20 cellular contexts compared by ENCODE assay signal in genomic region chr2:123769001-123769400, GRCh38.
DNase-seq lines count a peak whose midpoint lies in the region; ATAC-seq, FAIRE-seq and TF ChIP-seq lines count a peak whose summit lies in the region.
"Had no signal": no experiment of that assay in that cellular context is flagged by ENCODE, and none has a peak within 500 bp of the region (broad histone marks: within the 10 kb centered on the region; RNA-seq: fewer than 3 reads in every experiment).

No MANE protein-coding gene starts in this region.

- no peaks in the 10 kb centered on the region for H3K36me3 ChIP-seq in HepG2 (replicated peaks in 1 of 2; ENCODE audit: control insufficient read depth in 1 of 2, insufficient read depth in 2 of 2, low read length in 2 of 2)
- H3K36me3 ChIP-seq in right lobe of liver: no peaks in the 10 kb centered on the region
- H3K36me3 ChIP-seq: BLaER1 treated with 17β-estradiol and CSF1 and Interleukin-3, amounts not matched to agents 10 nM and 100 nM had no signal

- intact Hi-C loops in HepG2 (cut with micrococcal nuclease; ENCODE audit: unreplicated experiment): no loop called here
- intact Hi-C loops in right lobe of liver (cut with DNase I): no loop called here

- no peak for TF ChIP-seq RAD21 in HepG2 (CRISPR knock-in tag; IDR thresholded peaks at IDR 0.05)

- in situ Hi-C loops in HepG2 (cut with HindIII; ENCODE audit: extremely low pct_ligation_motif_present, low pct_unique_long_range_greater_than_20kb): no loop called here

- H3K27me3 ChIP-seq in HepG2 (ENCODE audit: control insufficient read depth in 1 of 2, insufficient read depth in 2 of 2, low read length in 2 of 2) (no peaks in the 10 kb centered on the region), right lobe of liver (no peaks in the 10 kb centered on the region)
- H3K27me3 ChIP-seq: BLaER1 treated with 17β-estradiol and CSF1 and Interleukin-3, amounts not matched to agents 10 nM and 100 nM had no signal

- POLR2A ChIA-PET in HepG2 (lab: Yijun Ruan, JAX): no interaction called here

- CTCF ChIA-PET in HepG2 (lab: Yijun Ruan, JAX; ENCODE audit: low intra/inter-chr PET ratio, low total read pairs): no interaction called here

- H3K9ac ChIP-seq in HepG2 (ENCODE audit: insufficient read depth, low read depth, low read length): no peak overlapping the region
- H3K9ac ChIP-seq: BLaER1 treated with 17β-estradiol and CSF1 and Interleukin-3, amounts not matched to agents 10 nM and 100 nM had no signal

- DNase-seq in HepG2 (ENCODE audit: low spot score) (no peak), right lobe of liver (no peak), NCI-H146 treated with DMSO at 0.1 percent for 48 hours (lab: John Stamatoyannopoulos, UW; ENCODE audit: unreplicated experiment) (peak; percentile 23), HTR-8/SVneo (ENCODE audit: insufficient read length, low spot score) (no peak)
- no peak for DNase-seq in activated CD8-positive, alpha-beta memory T cell treated with anti-CD3 and anti-CD28 coated beads, Interleukin-2, amount 50 U/mL, for 48 hours
- DNase-seq: AML-193; Caco-2; Calu3; CD4-positive, alpha-beta T cell; CD8-positive, alpha-beta T cell; DMS79 treated with DMSO at 0.1 percent for 48 hours; GF-D8 had no signal

- TF ChIP-seq CTCF in HepG2 (CRISPR knock-in tag; IDR thresholded peaks at IDR 0.05) (no peak), right lobe of liver (IDR thresholded peaks at IDR 0.05) (no peak)

- H3K4me3 ChIP-seq in HepG2 (replicated peaks in 1 of 3; ENCODE audit: insufficient read depth in 1 of 3, low read depth in 2 of 3, low read length in 3 of 3): no peak overlapping the region
- H3K4me3 ChIP-seq in right lobe of liver: no peak overlapping the region
- H3K4me3 ChIP-seq: A549; BLaER1 treated with 17β-estradiol and CSF1 and Interleukin-3, amounts not matched to agents 10 nM and 100 nM had no signal

- no peak overlapping the region for H2AFZ ChIP-seq in HepG2 (ENCODE audit: low read length)

- H4K20me1 ChIP-seq in HepG2 (ENCODE audit: insufficient read depth, low read length): no peaks in the 10 kb centered on the region
- H4K20me1 ChIP-seq: BLaER1 treated with 17β-estradiol and CSF1 and Interleukin-3, amounts not matched to agents 10 nM and 100 nM had no signal

- FAIRE-seq in HepG2 (lab: Jason Lieb, UNC) (no peak), HTR-8/SVneo (lab: Jason Lieb, UNC) (no peak)
- FAIRE-seq: A549, D721Med, G401.6, GM12891, GM19239 had no signal

- H3K27ac ChIP-seq in HepG2 (ENCODE audit: extremely low read length, insufficient read depth, low read length): no peak overlapping the region
- H3K27ac ChIP-seq in right lobe of liver: no peak overlapping the region
- H3K27ac ChIP-seq: 22Rv1; A549; BLaER1 treated with 17β-estradiol and CSF1 and Interleukin-3, amounts not matched to agents 10 nM and 100 nM; C4-2B had no signal

- peaks cover 97% of the 10 kb centered on the region for H3K9me3 ChIP-seq in HepG2 (ENCODE audit: low read length)
- H3K9me3 ChIP-seq in right lobe of liver: no peaks in the 10 kb centered on the region
- H3K9me3 ChIP-seq: BLaER1 treated with 17β-estradiol and CSF1 and Interleukin-3, amounts not matched to agents 10 nM and 100 nM; Caco-2 had no signal

- TF ChIP-seq EP300 in HepG2 (IDR thresholded peaks at IDR 0.05; ENCODE audit: low read depth in 2 of 2, low read length in 2 of 2): no peak
- no peak for TF ChIP-seq EP300 in HepG2 (CRISPR knock-in tag; IDR thresholded peaks at IDR 0.05; ENCODE audit: borderline replicate concordance)

- ATAC-seq in HepG2 (no peak), right lobe of liver (no peak)
- ATAC-seq: A549; CD8-positive, alpha-beta T cell had no signal

- no peaks in the 10 kb centered on the region for H3K4me1 ChIP-seq in HepG2 (ENCODE audit: insufficient read depth, low read length)
- H3K4me1 ChIP-seq in right lobe of liver: no peaks in the 10 kb centered on the region
- H3K4me1 ChIP-seq: A549, Caco-2 had no signal

- TF ChIP-seq POLR2A in HepG2 (IDR thresholded peaks at IDR 0.05; ENCODE audit: insufficient read depth in 1 of 2, low read depth in 2 of 2, low read length in 2 of 2): no peak
- no peak for TF ChIP-seq POLR2A in right lobe of liver (IDR thresholded peaks at IDR 0.05)

- WGBS in HepG2 (ENCODE audit: low lambda C conversion rate): 13% methylated on average over 2 of the region's 2 CpGs
- WGBS in right lobe of liver (ENCODE audit: insufficient coverage, low coverage, low lambda C conversion rate, missing lambda C conversion rate): 42% methylated on average over 2 of the region's 2 CpGs

- H3K79me2 ChIP-seq in HepG2 (ENCODE audit: insufficient read depth, low read length): no peaks in the 10 kb centered on the region

- no TSS peak for BruUV-seq in HepG2 (replicated peaks; lab: Mats Ljungman, UMichigan)

- H3K4me2 ChIP-seq in HepG2 (ENCODE audit: low read depth, low read length): no peak overlapping the region
- H3K4me2 ChIP-seq: A549; BLaER1 treated with 17β-estradiol and CSF1 and Interleukin-3, amounts not matched to agents 10 nM and 100 nM had no signal

TF ChIP-seq in HepG2, 621 proteins besides CTCF, POLR2A, EP300 and RAD21:
- no peak for TF ChIP-seq ZNF484 (CRISPR knock-in tag; IDR thresholded peaks at IDR 0.05; ENCODE audit: borderline replicate concordance, low read depth)
- TF ChIP-seq CREB1 (IDR thresholded peaks at IDR 0.05): peak; percentile 86
- no peak for TF ChIP-seq CREB1 (CRISPR knock-in tag; IDR thresholded peaks at IDR 0.05)
- TF ChIP-seq ATF7 (IDR thresholded peaks at IDR 0.05): peak; percentile 93
- no peak for TF ChIP-seq ATF7 (CRISPR knock-in tag; IDR thresholded peaks at IDR 0.05)
